ENCODE assay signal across 18 cellular contexts in genomic region chr18:65057439-65058083, GRCh38.
DNase-seq lines count a peak whose midpoint lies in the region; ATAC-seq, FAIRE-seq and TF ChIP-seq lines count a peak whose summit lies in the region.
"Had no signal": no experiment of that assay in that cellular context is flagged by ENCODE, and none has a peak within 500 bp of the region (broad histone marks: within the 10 kb centered on the region; RNA-seq: fewer than 3 reads in every experiment).

No MANE protein-coding gene starts in this region.

- no peaks in the 10 kb centered on the region for H3K9me3 ChIP-seq in OCI-LY3 (ENCODE audit: insufficient read depth, low read length)
- H3K9me3 ChIP-seq in heart left ventricle, result no peaks in the 10 kb centered on the region

- TF ChIP-seq POLR2A in heart left ventricle (IDR thresholded peaks at IDR 0.05), result no peak

- H3K4me1 ChIP-seq in OCI-LY3 (ENCODE audit: low read length) (no peaks in the 10 kb centered on the region), heart left ventricle (peaks cover 0 to 4% (median 0%) of the 10 kb centered on the region in 12 donors)

- H3K27ac ChIP-seq in OCI-LY3 (ENCODE audit: low read length) (no peak overlapping the region), heart left ventricle (peak overlapping the region in 3 of 12 donors; percentile 36 to 40 (median 37))
- H3K27ac ChIP-seq: C4-2B, skin epidermis had no signal

- ATAC-seq in heart left ventricle (peak in 3 of 4 donors; percentile 53 to 57 (median 56)), HG03342 (IDR thresholded peaks at IDR 0.05; ENCODE audit: unreplicated experiment) (no peak)
- ATAC-seq: natural killer cell had no signal

- no peaks in the 10 kb centered on the region for H3K36me3 ChIP-seq in OCI-LY3 (replicated peaks; ENCODE audit: low read depth, low read length)
- no peaks in the 10 kb centered on the region for H3K36me3 ChIP-seq in heart left ventricle

- peak overlapping the region; percentile 45 for H3K4me2 ChIP-seq in OCI-LY3 (ENCODE audit: low read length)

- H2AFZ ChIP-seq in OCI-LY3 (ENCODE audit: low read depth, low read length), result peak overlapping the region; percentile 58

- TF ChIP-seq CTCF in OCI-LY3 (IDR thresholded peaks at IDR 0.05; ENCODE audit: low read depth, low read length) (no peak), heart left ventricle (IDR thresholded peaks at IDR 0.05) (no peak)

- no peaks in the 10 kb centered on the region for H3K27me3 ChIP-seq in OCI-LY3 (ENCODE audit: low read depth, low read length)
- no peaks in the 10 kb centered on the region for H3K27me3 ChIP-seq in heart left ventricle

- H3K9ac ChIP-seq in OCI-LY3 (ENCODE audit: low read length), result peak overlapping the region; percentile 13; the same call in 1 of the 2 replicates

- 14 to 27% (median 19%) methylated on average over 9 of the region's 9 CpGs for WGBS in heart left ventricle, 4 donors

- peak; percentile 36 for DNase-seq in NCI-H748 (lab: John Stamatoyannopoulos, UW; ENCODE audit: unreplicated experiment)
- no peak for DNase-seq in NCI-H748 treated with DMSO at 0.1 percent for 48 hours (lab: John Stamatoyannopoulos, UW)
- DNase-seq in heart left ventricle, result no peak
- peak; percentile 0 for DNase-seq in urothelium cell line (ENCODE audit: low spot score)
- DNase-seq in nucleus accumbens (lab: John Stamatoyannopoulos, UW), result no peak
- DNase-seq in activated CD8-positive, alpha-beta memory T cell treated with anti-CD3 and anti-CD28 coated beads, Interleukin-2, amount 50 U/mL, for 48 hours, result no peak
- DNase-seq: activated CD4-positive, alpha-beta T cell treated with anti-CD3 and anti-CD28 coated beads, Interleukin-2, amount 50 U/mL, for 48 hours; activated naive CD4-positive, alpha-beta T cell treated with anti-CD3 and anti-CD28 coated beads, Interleukin-2, amount 50 U/mL, for 16 hours; GOT3; head of caudate nucleus; natural killer cell; NCI-H187 treated with DMSO at 0.1 percent for 48 hours; stimulated activated CD4-positive, alpha-beta T cell treated with anti-CD3 and anti-CD28 coated beads, Interleukin-4, amount 100 ng/mL, for 4 hours had no signal

- H3K4me3 ChIP-seq in OCI-LY3 (ENCODE audit: low read length) (peak overlapping the region; percentile 53), heart left ventricle (peak overlapping the region in 10 of 12 donors; percentile 0 to 44 (median 33))
- H3K4me3 ChIP-seq: skin epidermis had no signal

- no peaks in the 10 kb centered on the region for H4K20me1 ChIP-seq in OCI-LY3 (ENCODE audit: insufficient read depth, low read length)

- intact Hi-C loops in heart left ventricle (cut with DNase I), result no loop called here

- FAIRE-seq in urothelium cell line (lab: Jason Lieb, UNC), result no peak
- FAIRE-seq: islet of Langerhans had no signal

- no peaks in the 10 kb centered on the region for H3K79me2 ChIP-seq in OCI-LY3 (ENCODE audit: low read length)

Comparison
In these comparisons a context has a peak if more than half of its experiments do, and no peak if none do; other contexts are left out.
1. DNase-seq: peak in NCI-H748 (single experiment) and urothelium cell line (single experiment); none in NCI-H748 treated with DMSO at 0.1 percent for 48 hours (single experiment), heart left ventricle (0 of 5), nucleus accumbens (0 of 56) and activated CD8-positive, alpha-beta memory T cell treated with anti-CD3 and anti-CD28 coated beads, Interleukin-2, amount 50 U/mL, for 48 hours (single experiment).